1 cellular context compared by ENCODE assay signal in the genomic region with DNA sequence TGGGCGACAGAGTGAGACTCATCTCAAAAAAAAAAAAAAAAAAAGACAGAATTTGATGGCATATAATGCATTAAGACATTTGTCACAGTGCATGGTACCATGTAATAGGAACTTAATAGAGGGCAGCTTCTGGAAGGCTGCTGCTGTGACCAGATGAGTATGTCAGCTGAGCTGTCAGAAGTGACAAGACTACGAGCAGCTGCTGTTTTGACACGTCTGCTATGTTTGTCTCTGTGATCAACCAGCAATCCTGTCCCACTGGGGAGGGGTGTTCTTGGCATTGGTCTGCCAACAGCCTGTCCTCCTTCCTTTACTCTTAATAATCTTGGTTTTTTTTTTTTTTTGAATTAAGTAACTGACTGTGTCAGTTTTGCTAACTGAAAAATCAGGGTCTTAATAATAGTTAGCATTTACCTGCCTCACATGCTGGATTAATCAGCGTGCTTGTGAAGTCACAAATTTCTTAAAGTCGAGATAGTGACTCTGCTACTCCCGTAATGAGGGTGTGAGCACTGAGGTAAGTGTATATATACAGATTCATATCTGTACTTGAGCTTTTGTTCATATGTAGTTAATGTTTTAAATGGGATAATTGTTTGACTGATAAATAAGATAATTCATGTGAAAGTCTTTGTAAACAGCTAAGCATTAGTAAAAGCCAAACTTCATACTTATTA.
TF ChIP-seq lines count a peak whose summit lies in the region.

No MANE protein-coding gene starts in this region.

TF ChIP-seq in GM12878, 131 proteins besides CTCF, POLR2A, EP300 and RAD21 (continued from another document):
- TF ChIP-seq ZNF687 (IDR thresholded peaks at IDR 0.05) (peak; percentile 72), BHLHE40 (IDR thresholded peaks at IDR 0.05; ENCODE audit: borderline replicate concordance in 1 of 2, low read depth in 2 of 2, low read length in 1 of 2) (peak in 1 of 2 experiments; percentile 52; a peak in 1 of 4 replicates), IKZF2 (IDR thresholded peaks at IDR 0.05) (peak in 1 of 2 experiments; percentile 5; a peak in 1 of 4 replicates), SIN3A (IDR thresholded peaks at IDR 0.05; ENCODE audit: low read depth, low read length) (peak; percentile 65; the same call in 1 of the 2 replicates), NBN (IDR thresholded peaks at IDR 0.05) (peak; percentile 71; the same call in 1 of the 2 replicates), RAD51 (IDR thresholded peaks at IDR 0.05) (peak; percentile 55), RCOR1 (conservative IDR thresholded peaks at IDR 0.05; ENCODE audit: low read depth, low read length) (no peak), NFYA (IDR thresholded peaks at IDR 0.05; ENCODE audit: borderline replicate concordance, low read depth, low read length) (no peak), ATF7 (IDR thresholded peaks at IDR 0.05; ENCODE audit: low read depth) (peak; percentile 76), MTA2 (IDR thresholded peaks at IDR 0.05; ENCODE audit: low read depth) (peak; percentile 59; the same call in 1 of the 2 replicates), NKRF (conservative IDR thresholded peaks at IDR 0.05) (peak; percentile 54; the same call in 1 of the 2 replicates), SMC3 (IDR thresholded peaks at IDR 0.05; ENCODE audit: borderline replicate concordance, low read length) (no peak), HCFC1 (IDR thresholded peaks at IDR 0.05; ENCODE audit: low read length) (no peak)
- TF ChIP-seq, protein P1, sequence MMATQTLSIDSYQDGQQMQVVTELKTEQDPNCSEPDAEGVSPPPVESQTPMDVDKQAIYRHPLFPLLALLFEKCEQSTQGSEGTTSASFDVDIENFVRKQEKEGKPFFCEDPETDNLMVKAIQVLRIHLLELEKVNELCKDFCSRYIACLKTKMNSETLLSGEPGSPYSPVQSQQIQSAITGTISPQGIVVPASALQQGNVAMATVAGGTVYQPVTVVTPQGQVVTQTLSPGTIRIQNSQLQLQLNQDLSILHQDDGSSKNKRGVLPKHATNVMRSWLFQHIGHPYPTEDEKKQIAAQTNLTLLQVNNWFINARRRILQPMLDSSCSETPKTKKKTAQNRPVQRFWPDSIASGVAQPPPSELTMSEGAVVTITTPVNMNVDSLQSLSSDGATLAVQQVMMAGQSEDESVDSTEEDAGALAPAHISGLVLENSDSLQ (IDR thresholded peaks at IDR 0.05) = peak; percentile 78
